ENCODE assay signal across 12 cellular contexts in the genomic region with DNA sequence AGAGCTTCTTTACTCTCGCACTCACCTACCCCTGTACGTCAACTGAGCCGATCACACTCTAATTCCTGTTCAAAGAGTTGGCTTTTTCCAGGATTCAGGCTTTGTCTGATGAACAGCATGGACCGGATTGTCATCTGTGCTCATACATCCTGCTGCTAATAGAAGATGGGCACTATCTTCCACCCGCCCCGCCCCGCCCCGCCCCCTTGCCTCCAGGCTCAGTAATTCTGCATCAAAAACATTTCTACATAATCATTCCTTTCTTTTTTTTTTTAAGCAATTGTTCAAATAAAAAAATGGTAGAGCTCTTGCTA. TPM values are rescaled to one million over a fixed set of nuclear protein-coding genes. Genes with fewer than 3 reads are reported as not detected.
DNase-seq lines count a peak whose midpoint lies in the region; ATAC-seq and TF ChIP-seq lines count a peak whose summit lies in the region.
"Had no signal": no experiment of that assay in that cellular context is flagged by ENCODE, and none has a peak within 500 bp of the region (broad histone marks: within the 10 kb centered on the region; RNA-seq: fewer than 3 reads in every experiment).

No MANE protein-coding gene starts in this region.

- H3K4me3 ChIP-seq in right cardiac atrium (ENCODE audit: low read length) = peak overlapping the region; percentile 48
- H3K4me3 ChIP-seq in brain microvascular endothelial cell (ENCODE audit: low read depth, low read length) = peak overlapping the region; percentile 41
- H3K4me3 ChIP-seq in kidney epithelial cell (ENCODE audit: low read depth, low read length) = peak overlapping the region; percentile 20

- H3K9me3 ChIP-seq in right cardiac atrium (ENCODE audit: control insufficient read depth, low read length) = peaks cover 3% of the 10 kb centered on the region

- no peaks in the 10 kb centered on the region for H3K4me1 ChIP-seq in right cardiac atrium (ENCODE audit: control insufficient read depth, insufficient read depth, low read length)

- ATAC-seq in right cardiac atrium (no peak), Right ventricle myocardium superior (ENCODE audit: poor library complexity) (no peak), GM18517 (IDR thresholded peaks at IDR 0.05; ENCODE audit: unreplicated experiment) (no peak)

- no peaks in the 10 kb centered on the region for H3K36me3 ChIP-seq in brain microvascular endothelial cell (replicated peaks)
- H3K36me3 ChIP-seq in kidney epithelial cell (ENCODE audit: control insufficient read depth, insufficient read depth, low read length) = no peaks in the 10 kb centered on the region
- H3K36me3 ChIP-seq: tibial nerve had no signal

- in situ Hi-C loops in brain microvascular endothelial cell (cut with HindIII; ENCODE audit: low pct_ligation_motif_present, low sequenced_read_pairs) = no loop called here

- intact Hi-C loops in right cardiac atrium (cut with DNase I) (loop anchor here in 2 of 4 donors (10.0 kb wide), 2 partner anchors 138 to 148 kb away; no protein-coding TSS in a partner anchor), Right ventricle myocardium superior (cut with DNase I) (no loop called here)

- DNase-seq in right cardiac atrium = no peak
- DNase-seq in Right ventricle myocardium superior = no peak
- DNase-seq in brain microvascular endothelial cell = no peak
- DNase-seq in kidney epithelial cell (ENCODE audit: low read depth) = no peak
- no peak for DNase-seq in COLO668 (lab: John Stamatoyannopoulos, UW; ENCODE audit: unreplicated experiment)
- DNase-seq in NCI-H2107 (lab: John Stamatoyannopoulos, UW) = no peak
- DNase-seq: CD4-positive, alpha-beta T cell; stimulated activated CD4-positive, alpha-beta T cell treated with anti-CD3 and anti-CD28 coated beads, Interleukin-1b, Interleukin-23, amount 100 ng/mL, for 48 hours had no signal

- 39% methylated on average over 8 of the region's 8 CpGs for WGBS in right cardiac atrium

- H3K27me3 ChIP-seq in right cardiac atrium (ENCODE audit: control insufficient read depth, insufficient read depth) = no peaks in the 10 kb centered on the region
- peaks cover 9% of the 10 kb centered on the region for H3K27me3 ChIP-seq in brain microvascular endothelial cell (replicated peaks)
- H3K27me3 ChIP-seq in kidney epithelial cell (ENCODE audit: control insufficient read depth, insufficient read depth, low read length) = peaks cover 9% of the 10 kb centered on the region
- H3K27me3 ChIP-seq: tibial nerve had no signal

- TF ChIP-seq CTCF in brain microvascular endothelial cell (IDR thresholded peaks at IDR 0.05; ENCODE audit: low read depth, low read length, missing control alignments) (no peak), kidney epithelial cell (IDR thresholded peaks at IDR 0.05; ENCODE audit: insufficient read depth, low read length, poor library complexity, severe bottlenecking) (no peak)

- H3K27ac ChIP-seq in right cardiac atrium (ENCODE audit: low read length) (no peak overlapping the region), brain microvascular endothelial cell (no peak overlapping the region), temporal lobe (ENCODE audit: low read depth, low read length) (peak overlapping the region; percentile 78)
- H3K27ac ChIP-seq: tibial nerve had no signal

RNA-seq across cellular contexts. Expression of gene G6PC2, which starts 12.0 kb away (rescaled TPM):
- total RNA-seq in right cardiac atrium = not detected
- not detected for polyA plus RNA-seq in right cardiac atrium
- total RNA-seq in Right ventricle myocardium superior = not detected
- not detected in 2 replicates for total RNA-seq in kidney epithelial cell
- not detected for total RNA-seq in temporal lobe
- total RNA-seq: CD4-positive, alpha-beta T cell; LHCN-M2; tibial nerve had no signal

RNA-seq across cellular contexts. Expression of gene SPC25, which starts 22.9 kb away (rescaled TPM):
- under 1 TPM in 3 of 4 donors, not detected in 1; 0.31 to 0.53 (median 0.46) TPM for total RNA-seq in right cardiac atrium
- not detected for polyA plus RNA-seq in right cardiac atrium
- total RNA-seq in Right ventricle myocardium superior = 0.38 TPM
- 1.8 and 2.0 TPM in 2 replicates for total RNA-seq in kidney epithelial cell
- 5.4 TPM for total RNA-seq in temporal lobe
- total RNA-seq: tibial nerve had no signal
